Comparison of ENCODE assay signal across 8 cellular contexts in genomic region chr11:66465371-66466224, GRCh38. TPM values are rescaled to one million over a fixed set of nuclear protein-coding genes. Genes with fewer than 3 reads are reported as not detected.
A peak's percentile ranks its signal among the peaks of the same experiment; 100 is the strongest.
DNase-seq lines count a peak whose midpoint lies in the region; ATAC-seq and TF ChIP-seq lines count a peak whose summit lies in the region.

No MANE protein-coding gene starts in this region.

- H3K9ac ChIP-seq in skeletal muscle satellite cell (ENCODE audit: low read depth, low read length), result no peak overlapping the region

- H3K36me3 ChIP-seq in skeletal muscle satellite cell (ENCODE audit: insufficient read depth, low read length), result no peaks in the 10 kb centered on the region

- H3K4me3 ChIP-seq in HFF-Myc (replicated peaks; ENCODE audit: low read depth, low read length) (peak overlapping the region; percentile 59), foreskin fibroblast (ENCODE audit: low read depth in 1 of 2, low read length in 2 of 2) (peak overlapping the region; percentile 69 to 72), skeletal muscle satellite cell (ENCODE audit: low read length) (no peak overlapping the region)

- peak overlapping the region; percentile 80 to 91 for H3K27ac Mint-ChIP-seq in T-cell

- H3K9me3 ChIP-seq in skeletal muscle satellite cell (replicated peaks; ENCODE audit: low read length), result no peaks in the 10 kb centered on the region

- H3K4me3 Mint-ChIP-seq in T-cell, result peak overlapping the region; percentile 82 to 88 (median 83)

- POLR2A ChIA-PET in T-cell (lab: Charles Lee), result interaction anchor here in 1 of 2 donors (1.1 kb wide), 1 partner anchor 15 kb away, joined by 7 read pairs; the partner anchor contains the start of gene DPP3

- ATAC-seq in T-cell (replicated peaks in 1 of 4) (no peak), HG03432 (IDR thresholded peaks at IDR 0.05; ENCODE audit: unreplicated experiment) (no peak)

- no peak for DNase-seq in HFF-Myc (ENCODE audit: extremely low read depth, low read depth)
- DNase-seq in T-cell, result no peak
- no peak for DNase-seq in foreskin fibroblast
- DNase-seq in H4 (ENCODE audit: low spot score), result no peak
- no peak for DNase-seq in NCI-H1092 treated with DMSO at 0.1 percent for 48 hours (lab: John Stamatoyannopoulos, UW)
- DNase-seq in NCI-H1930 (lab: John Stamatoyannopoulos, UW), result no peak

- CTCF ChIA-PET in T-cell (lab: Charles Lee), result interaction anchor here in 1 of 2 donors (1.4 to 1.7 kb wide), 3 partner anchors 13 to 27 kb away, joined by 6 to 13 read pairs (median 12); partner anchors contain the start of genes DPP3 and MRPL11

- peaks cover 5% of the 10 kb centered on the region for H3K36me3 Mint-ChIP-seq in T-cell

- peak overlapping the region; percentile 92 for H3K4me2 ChIP-seq in skeletal muscle satellite cell (ENCODE audit: low read length)

- peaks cover 0 to 5% (median 0%) of the 10 kb centered on the region in 3 donors for H3K9me3 Mint-ChIP-seq in T-cell

- H3K27me3 ChIP-seq in skeletal muscle satellite cell (ENCODE audit: control insufficient read depth, insufficient read depth, low read length), result peaks cover 7% of the 10 kb centered on the region

- peaks cover 20 to 30% (median 25%) of the 10 kb centered on the region in 3 donors for H3K4me1 Mint-ChIP-seq in T-cell

- TF ChIP-seq CTCF in HFF-Myc (IDR thresholded peaks at IDR 0.05; ENCODE audit: low read depth, low read length, missing control alignments) (no peak), foreskin fibroblast (IDR thresholded peaks at IDR 0.05; ENCODE audit: low read depth, low read length) (no peak)

- H3K27me3 Mint-ChIP-seq in T-cell, result no peaks in the 10 kb centered on the region

- H3K4me1 ChIP-seq in skeletal muscle satellite cell (ENCODE audit: control insufficient read depth, insufficient read depth, low read length), result peaks cover 6% of the 10 kb centered on the region

RNA-seq across cellular contexts. Expression of gene PELI3, which starts 1.1 kb away (rescaled TPM):
- 10 to 100 TPM; 12.9 to 22.0 (median 13.8) TPM for total RNA-seq in T-cell
- 5.6 and 7.0 TPM in 2 replicates for total RNA-seq in skeletal muscle satellite cell (2012; rRNA removed)
- 5.6 and 7.5 TPM in 2 replicates for total RNA-seq in H4 (2014; rRNA removed; shearing (Covaris generic))

RNA-seq across cellular contexts. Expression of gene DPP3, which starts 14.6 kb away (rescaled TPM):
- 10 to 100 TPM; 20.7 to 34.6 (median 29.5) TPM for total RNA-seq in T-cell
- total RNA-seq in skeletal muscle satellite cell (2012; rRNA removed), result 40.8 and 58.1 TPM in 2 replicates
- 61.4 and 66.7 TPM in 2 replicates for total RNA-seq in H4 (2014; rRNA removed; shearing (Covaris generic))

RNA-seq across cellular contexts. Expression of gene MRPL11, which starts 26.9 kb away (rescaled TPM):
- 10 to 100 TPM; 23.5 to 29.4 (median 27.2) TPM for total RNA-seq in T-cell
- 45.1 and 50.0 TPM in 2 replicates for total RNA-seq in skeletal muscle satellite cell (2012; rRNA removed)
- total RNA-seq in H4 (2014; rRNA removed; shearing (Covaris generic)), result 71.8 and 77.7 TPM in 2 replicates

RNA-seq across cellular contexts. Expression of gene NPAS4, which starts 44.8 kb away (rescaled TPM):
- not detected for total RNA-seq in T-cell
- not detected in 2 replicates for total RNA-seq in skeletal muscle satellite cell (2012; rRNA removed)
- total RNA-seq in H4 (2014; rRNA removed; shearing (Covaris generic)), result not detected in 2 replicates

RNA-seq across cellular contexts. Expression of gene BBS1, which starts 44.8 kb away (rescaled TPM):
- 10 to 100 TPM; 17.0 to 41.6 (median 34.9) TPM for total RNA-seq in T-cell
- 20.0 and 21.8 TPM in 2 replicates for total RNA-seq in skeletal muscle satellite cell (2012; rRNA removed)
- 12.3 and 14.9 TPM in 2 replicates for total RNA-seq in H4 (2014; rRNA removed; shearing (Covaris generic))
